ENCODE assay signal across 1 cellular context in the genomic region with DNA sequence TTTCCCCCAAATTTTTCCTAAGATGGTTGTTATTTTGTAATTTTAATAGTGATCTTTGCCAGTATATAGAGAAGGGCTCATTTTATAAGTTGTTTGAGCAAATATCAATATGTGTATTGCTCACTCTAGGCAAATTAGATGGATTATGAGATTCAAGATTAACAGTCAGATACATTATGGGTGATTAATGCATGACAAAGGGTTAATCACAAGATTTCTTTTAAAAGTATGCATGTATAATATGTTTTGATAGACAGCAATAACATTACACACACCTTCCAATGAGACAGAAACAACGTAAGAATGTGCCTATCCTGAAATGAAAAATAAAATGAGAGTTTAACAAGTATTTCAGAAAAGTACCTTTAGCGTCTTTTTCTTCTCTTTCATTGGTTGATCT.
TF ChIP-seq lines count a peak whose summit lies in the region.

No MANE protein-coding gene starts in this region.

TF ChIP-seq in GM23338, 12 proteins besides CTCF, POLR2A, EP300 and RAD21 (continued from another document):
- TF ChIP-seq, protein P1, sequence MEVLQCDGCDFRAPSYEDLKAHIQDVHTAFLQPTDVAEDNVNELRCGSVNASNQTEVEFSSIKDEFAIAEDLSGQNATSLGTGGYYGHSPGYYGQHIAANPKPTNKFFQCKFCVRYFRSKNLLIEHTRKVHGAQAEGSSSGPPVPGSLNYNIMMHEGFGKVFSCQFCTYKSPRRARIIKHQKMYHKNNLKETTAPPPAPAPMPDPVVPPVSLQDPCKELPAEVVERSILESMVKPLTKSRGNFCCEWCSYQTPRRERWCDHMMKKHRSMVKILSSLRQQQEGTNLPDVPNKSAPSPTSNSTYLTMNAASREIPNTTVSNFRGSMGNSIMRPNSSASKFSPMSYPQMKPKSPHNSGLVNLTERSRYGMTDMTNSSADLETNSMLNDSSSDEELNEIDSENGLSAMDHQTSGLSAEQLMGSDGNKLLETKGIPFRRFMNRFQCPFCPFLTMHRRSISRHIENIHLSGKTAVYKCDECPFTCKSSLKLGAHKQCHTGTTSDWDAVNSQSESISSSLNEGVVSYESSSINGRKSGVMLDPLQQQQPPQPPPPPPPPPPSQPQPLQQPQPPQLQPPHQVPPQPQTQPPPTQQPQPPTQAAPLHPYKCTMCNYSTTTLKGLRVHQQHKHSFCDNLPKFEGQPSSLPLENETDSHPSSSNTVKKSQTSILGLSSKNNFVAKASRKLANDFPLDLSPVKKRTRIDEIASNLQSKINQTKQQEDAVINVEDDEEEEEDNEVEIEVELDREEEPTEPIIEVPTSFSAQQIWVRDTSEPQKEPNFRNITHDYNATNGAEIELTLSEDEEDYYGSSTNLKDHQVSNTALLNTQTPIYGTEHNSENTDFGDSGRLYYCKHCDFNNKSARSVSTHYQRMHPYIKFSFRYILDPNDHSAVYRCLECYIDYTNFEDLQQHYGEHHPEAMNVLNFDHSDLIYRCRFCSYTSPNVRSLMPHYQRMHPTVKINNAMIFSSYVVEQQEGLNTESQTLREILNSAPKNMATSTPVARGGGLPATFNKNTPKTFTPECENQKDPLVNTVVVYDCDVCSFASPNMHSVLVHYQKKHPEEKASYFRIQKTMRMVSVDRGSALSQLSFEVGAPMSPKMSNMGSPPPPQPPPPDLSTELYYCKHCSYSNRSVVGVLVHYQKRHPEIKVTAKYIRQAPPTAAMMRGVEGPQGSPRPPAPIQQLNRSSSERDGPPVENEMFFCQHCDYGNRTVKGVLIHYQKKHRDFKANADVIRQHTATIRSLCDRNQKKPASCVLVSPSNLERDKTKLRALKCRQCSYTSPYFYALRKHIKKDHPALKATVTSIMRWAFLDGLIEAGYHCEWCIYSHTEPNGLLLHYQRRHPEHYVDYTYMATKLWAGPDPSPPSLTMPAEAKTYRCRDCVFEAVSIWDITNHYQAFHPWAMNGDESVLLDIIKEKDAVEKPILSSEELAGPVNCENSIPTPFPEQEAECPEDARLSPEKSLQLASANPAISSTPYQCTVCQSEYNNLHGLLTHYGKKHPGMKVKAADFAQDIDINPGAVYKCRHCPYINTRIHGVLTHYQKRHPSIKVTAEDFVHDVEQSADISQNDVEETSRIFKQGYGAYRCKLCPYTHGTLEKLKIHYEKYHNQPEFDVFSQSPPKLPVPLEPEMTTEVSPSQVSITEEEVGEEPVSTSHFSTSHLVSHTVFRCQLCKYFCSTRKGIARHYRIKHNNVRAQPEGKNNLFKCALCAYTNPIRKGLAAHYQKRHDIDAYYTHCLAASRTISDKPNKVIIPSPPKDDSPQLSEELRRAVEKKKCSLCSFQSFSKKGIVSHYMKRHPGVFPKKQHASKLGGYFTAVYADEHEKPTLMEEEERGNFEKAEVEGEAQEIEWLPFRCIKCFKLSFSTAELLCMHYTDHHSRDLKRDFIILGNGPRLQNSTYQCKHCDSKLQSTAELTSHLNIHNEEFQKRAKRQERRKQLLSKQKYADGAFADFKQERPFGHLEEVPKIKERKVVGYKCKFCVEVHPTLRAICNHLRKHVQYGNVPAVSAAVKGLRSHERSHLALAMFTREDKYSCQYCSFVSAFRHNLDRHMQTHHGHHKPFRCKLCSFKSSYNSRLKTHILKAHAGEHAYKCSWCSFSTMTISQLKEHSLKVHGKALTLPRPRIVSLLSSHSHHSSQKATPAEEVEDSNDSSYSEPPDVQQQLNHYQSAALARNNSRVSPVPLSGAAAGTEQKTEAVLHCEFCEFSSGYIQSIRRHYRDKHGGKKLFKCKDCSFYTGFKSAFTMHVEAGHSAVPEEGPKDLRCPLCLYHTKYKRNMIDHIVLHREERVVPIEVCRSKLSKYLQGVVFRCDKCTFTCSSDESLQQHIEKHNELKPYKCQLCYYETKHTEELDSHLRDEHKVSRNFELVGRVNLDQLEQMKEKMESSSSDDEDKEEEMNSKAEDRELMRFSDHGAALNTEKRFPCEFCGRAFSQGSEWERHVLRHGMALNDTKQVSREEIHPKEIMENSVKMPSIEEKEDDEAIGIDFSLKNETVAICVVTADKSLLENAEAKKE (CRISPR knock-in tag; IDR thresholded peaks at IDR 0.05), result no peak
- TF ChIP-seq, protein P2, sequence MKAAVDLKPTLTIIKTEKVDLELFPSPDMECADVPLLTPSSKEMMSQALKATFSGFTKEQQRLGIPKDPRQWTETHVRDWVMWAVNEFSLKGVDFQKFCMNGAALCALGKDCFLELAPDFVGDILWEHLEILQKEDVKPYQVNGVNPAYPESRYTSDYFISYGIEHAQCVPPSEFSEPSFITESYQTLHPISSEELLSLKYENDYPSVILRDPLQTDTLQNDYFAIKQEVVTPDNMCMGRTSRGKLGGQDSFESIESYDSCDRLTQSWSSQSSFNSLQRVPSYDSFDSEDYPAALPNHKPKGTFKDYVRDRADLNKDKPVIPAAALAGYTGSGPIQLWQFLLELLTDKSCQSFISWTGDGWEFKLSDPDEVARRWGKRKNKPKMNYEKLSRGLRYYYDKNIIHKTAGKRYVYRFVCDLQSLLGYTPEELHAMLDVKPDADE (IDR thresholded peaks at IDR 0.05), result no peak
- TF ChIP-seq EZH2phosphoT487 (IDR thresholded peaks at IDR 0.05; ENCODE audit: unreplicated experiment), result no peak
- TF ChIP-seq STAT1 (IDR thresholded peaks at IDR 0.05; ENCODE audit: unreplicated experiment), result no peak
- TF ChIP-seq EZH2 (IDR thresholded peaks at IDR 0.05; ENCODE audit: low read depth, unreplicated experiment), result no peak
